Comparison of ENCODE assay signal across 26 cellular contexts in the genomic region with DNA sequence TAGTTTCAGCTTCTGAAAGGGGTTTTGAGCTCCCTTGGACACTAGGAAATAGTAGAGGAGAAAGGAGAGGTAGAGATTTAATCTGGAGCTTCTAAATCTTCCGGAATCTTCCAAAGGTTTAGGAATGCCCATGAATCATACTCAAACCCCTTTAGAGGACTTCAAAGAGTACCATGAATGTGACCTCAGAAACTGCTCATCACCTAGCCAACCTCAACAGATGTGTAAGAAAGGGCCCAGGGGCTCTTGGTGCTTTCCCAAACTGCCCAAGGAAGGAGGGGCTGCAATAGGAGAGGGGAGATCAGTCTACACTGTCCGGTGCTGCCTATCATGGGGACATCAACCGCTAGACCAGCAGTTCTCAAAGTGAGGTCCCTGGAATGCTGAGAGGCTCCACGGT.
"Had no signal": no experiment of that assay in that cellular context is flagged by ENCODE, and none has a peak within 500 bp of the region (broad histone marks: within the 10 kb centered on the region; RNA-seq: fewer than 3 reads in every experiment).

No MANE protein-coding gene starts in this region.

- H3K27me3 ChIP-seq: gastroesophageal sphincter, left lung, neural progenitor cell, testis, upper lobe of left lung, vagina had no signal

- H3K27ac ChIP-seq: gastroesophageal sphincter, left lung, lower lobe of right lung, neural progenitor cell, testis, upper lobe of left lung, vagina had no signal

- ATAC-seq: gastroesophageal sphincter, left lung, lower lobe of right lung, right cardiac atrium had no signal

- H3K36me3 ChIP-seq: gastroesophageal sphincter, lower lobe of right lung, neural progenitor cell, upper lobe of left lung, vagina had no signal

- H3K9me3 ChIP-seq: gastroesophageal sphincter, left lung, lower lobe of right lung, testis, upper lobe of left lung, vagina had no signal

- H2AFZ ChIP-seq: neural progenitor cell had no signal

- H3K9ac ChIP-seq: neural progenitor cell had no signal

- FAIRE-seq: endothelial cell of umbilical vein had no signal

- H3K4me3 ChIP-seq: gastroesophageal sphincter, left lung, lower lobe of right lung, neural progenitor cell, testis, upper lobe of left lung, vagina had no signal

- H3K4me2 ChIP-seq: neural progenitor cell had no signal

- DNase-seq: activated CD4-positive, alpha-beta memory T cell treated with anti-CD3 and anti-CD28 coated beads, Interleukin-2, amount 10 ng/mL, durations not matched to agents 7 days and 5 days; activated CD4-positive, alpha-beta T cell treated with anti-CD3 and anti-CD28 coated beads for 1 hour; activated CD4-positive, alpha-beta T cell treated with anti-CD3 and anti-CD28 coated beads, Interleukin-2, amount 10 ng/mL, durations not matched to agents 7 days and 5 days; activated CD8-positive, alpha-beta memory T cell treated with anti-CD3 and anti-CD28 coated beads, Interleukin-2, amount 50 U/mL, for 48 hours; activated gamma-delta T cell; activated naive CD4-positive, alpha-beta T cell treated with anti-CD3 and anti-CD28 coated beads, Interleukin-2, amount 50 U/mL, for 16 hours; activated T-cell treated with anti-CD3 and anti-CD28 coated beads, Interleukin-2, amount 50 U/mL, for 24 hours; amniotic stem cell; caudate nucleus; head of caudate nucleus; hippocampal formation; left lung; lower lobe of right lung; naive B cell; occipital lobe; right cardiac atrium; stimulated activated CD4-positive, alpha-beta T cell treated with anti-CD3 and anti-CD28 coated beads, Interleukin-15, amount 100 ng/mL, for 24 hours; stimulated activated CD4-positive, alpha-beta T cell treated with anti-CD3 and anti-CD28 coated beads, Interleukin-2, amount 100 ng/mL, for 24 hours; stimulated activated naive CD4-positive, alpha-beta T cell treated with Interleukin-2 at 50 U/mL for 16 hours; T-helper 2 cell; testis; upper lobe of left lung had no signal
